Comparison of ENCODE assay signal across 33 cellular contexts in genomic region chr4:2424581-2424980, GRCh38. TPM values are rescaled to one million over a fixed set of nuclear protein-coding genes. Genes with fewer than 3 reads are reported as not detected.
A peak's percentile ranks its signal among the peaks of the same experiment; 100 is the strongest.
DNase-seq lines count a peak whose midpoint lies in the region; ATAC-seq, FAIRE-seq and TF ChIP-seq lines count a peak whose summit lies in the region.
"Had no signal": no experiment of that assay in that cellular context is flagged by ENCODE, and none has a peak within 500 bp of the region (broad histone marks: within the 10 kb centered on the region; RNA-seq: fewer than 3 reads in every experiment).

No MANE protein-coding gene starts in this region.

- no peak overlapping the region for H3K18ac ChIP-seq in H1 (ENCODE audit: extremely low read depth, low read length)
- no peak overlapping the region for H3K18ac ChIP-seq in H9 (ENCODE audit: insufficient read length, low read depth, low read length)

- no peak overlapping the region for H3K27ac ChIP-seq in H1 (ENCODE audit: low read depth, low read length)
- H3K27ac ChIP-seq in neural progenitor cell: no peak overlapping the region
- H3K27ac ChIP-seq in H9 (ENCODE audit: insufficient read length, low read depth, low read length): no peak overlapping the region
- H3K27ac ChIP-seq: BLaER1, breast epithelium, KMS-11, left ventricle myocardium inferior, prostate gland, RWPE1, sigmoid colon, SK-N-MC, tibial artery had no signal

- H3K9me3 ChIP-seq in H1 (ENCODE audit: insufficient read depth in 2 of 2, low read depth in 1 of 2, low read length in 1 of 2): no peaks in the 10 kb centered on the region
- no peaks in the 10 kb centered on the region for H3K9me3 ChIP-seq in neural progenitor cell (ENCODE audit: low read depth)
- H3K9me3 ChIP-seq in H9 (ENCODE audit: control insufficient read depth, low read depth, low read length): no peaks in the 10 kb centered on the region
- H3K9me3 ChIP-seq: BLaER1, left ventricle myocardium inferior, prostate gland, sigmoid colon, tibial artery had no signal

- H3K27ac Mint-ChIP-seq in neural progenitor cell: no peak overlapping the region
- H3K27ac Mint-ChIP-seq in H9: no peak overlapping the region
- H3K27ac Mint-ChIP-seq in activated CD8-positive, alpha-beta T cell treated with anti-CD3 and anti-CD28 coated beads, Interleukin-2, amount 10 ng/mL, durations not matched to agents 7 days and 5 days: no peak overlapping the region
- H3K27ac Mint-ChIP-seq: activated CD4-positive, alpha-beta memory T cell treated with anti-CD3 and anti-CD28 coated beads for 36 hours; activated naive CD4-positive, alpha-beta T cell treated with anti-CD3 and anti-CD28 coated beads, Interleukin-2, amount 10 ng/mL, durations not matched to agents 7 days and 5 days; mesothelial cell of epicardium had no signal

- H2BK15ac ChIP-seq in H1 (ENCODE audit: low read length) (no peak overlapping the region), H9 (ENCODE audit: low read depth, low read length) (no peak overlapping the region)

- TF ChIP-seq RAD21 in H1 (IDR thresholded peaks at IDR 0.05 in 1 of 2, conservative IDR thresholded peaks at IDR 0.05 in 1 of 2; ENCODE audit: low read depth in 2 of 2, low read length in 2 of 2): no peak

- no peaks in the 10 kb centered on the region for H3F3A ChIP-seq in neural progenitor cell (ENCODE audit: low read depth)

- no peak overlapping the region for H3K4me2 ChIP-seq in H1 (ENCODE audit: insufficient read depth in 1 of 2, low read depth in 2 of 2, low read length in 2 of 2)
- no peak overlapping the region for H3K4me2 ChIP-seq in neural progenitor cell
- no peak overlapping the region for H3K4me2 ChIP-seq in H9 (ENCODE audit: insufficient read depth, insufficient read length, low read length)
- H3K4me2 ChIP-seq: BLaER1, KMS-11 had no signal

- no peak for TF ChIP-seq POLR2A in H1 (IDR thresholded peaks at IDR 0.05; ENCODE audit: control extremely low read depth in 1 of 2, low read depth in 2 of 2, low read length in 2 of 2)

- H4K8ac ChIP-seq in H1 (ENCODE audit: extremely low read depth, insufficient read depth, low read length) (no peak overlapping the region), H9 (replicated peaks; ENCODE audit: insufficient read length, low read depth, low read length) (no peak overlapping the region)

- CTCF ChIA-PET in H1 (lab: Charles Lee; ENCODE audit: partially characterized antibody) (interaction anchor here (1.0 to 2.1 kb wide), 4 partner anchors 10 to 40 kb away, joined by 3 to 5 read pairs (median 3); no protein-coding TSS in a partner anchor), GM10248 (lab: Yijun Ruan, JAX) (interaction anchor here (1.2 kb wide), 1 partner anchor 61 kb away, joined by 3 read pairs; no protein-coding TSS in a partner anchor)
- CTCF ChIA-PET in activated CD8-positive, alpha-beta T cell treated with anti-CD3 and anti-CD28 coated beads, Interleukin-2, amount 10 ng/mL, durations not matched to agents 7 days and 5 days (lab: Charles Lee): interaction anchor here (1.2 to 1.3 kb wide), 2 partner anchors 17 to 204 kb away, joined by 4 read pairs; no protein-coding TSS in a partner anchor

- 79% methylated on average over 10 of the region's 10 CpGs; no CpG with 5 or more reads in 1 of the 2 experiments for WGBS in H1 (ENCODE audit: extremely low coverage in 1 of 2, insufficient coverage in 1 of 2, insufficient read length in 1 of 2, insufficient replicate concordance in 2 of 2, low coverage in 1 of 2, low lambda C conversion rate in 2 of 2, missing lambda C conversion rate in 1 of 2), 2 experiments
- WGBS in H9 (ENCODE audit: extremely low coverage, insufficient read length, low lambda C conversion rate): no CpG with 5 or more reads among the region's 10 CpGs

- H3K4me1 ChIP-seq in H1 (replicated peaks in 1 of 4; ENCODE audit: control insufficient read depth in 3 of 4, insufficient read depth in 4 of 4, low read length in 3 of 4) (peaks cover 0 to 12% (median 4%) of the 10 kb centered on the region in 4 experiments; a peak in 5 of 7 replicates), neural progenitor cell (no peaks in the 10 kb centered on the region), H9 (ENCODE audit: insufficient read depth, low read length) (no peaks in the 10 kb centered on the region)
- H3K4me1 ChIP-seq: breast epithelium, prostate gland had no signal

- H4K20me1 ChIP-seq in H1 (replicated peaks in 1 of 2; ENCODE audit: control insufficient read depth in 1 of 2, insufficient read depth in 2 of 2, low read length in 2 of 2) (no peaks in the 10 kb centered on the region), neural progenitor cell (ENCODE audit: low read depth) (peaks cover 3% of the 10 kb centered on the region), H9 (ENCODE audit: control insufficient read depth, insufficient read depth, insufficient read length) (no peaks in the 10 kb centered on the region)

- H2AK5ac ChIP-seq in H1 (ENCODE audit: low read depth, low read length) (peak overlapping the region; percentile 24; the same call in 1 of the 2 replicates), H9 (ENCODE audit: insufficient read length, low read length) (no peak overlapping the region)

- no peak for TF ChIP-seq EP300 in H1 (IDR thresholded peaks at IDR 0.05; ENCODE audit: borderline replicate concordance in 1 of 2, low read depth in 2 of 2, low read length in 2 of 2)

- no peaks in the 10 kb centered on the region for H3K23me2 ChIP-seq in H1 (ENCODE audit: low read depth, low read length)
- no peaks in the 10 kb centered on the region for H3K23me2 ChIP-seq in H9 (ENCODE audit: insufficient read length, low read depth, low read length, poor library complexity, severe bottlenecking)

- H3K36me3 ChIP-seq in H1 (ENCODE audit: control insufficient read depth in 2 of 4, insufficient read depth in 4 of 4, low read length in 3 of 4) (no peaks in the 10 kb centered on the region), neural progenitor cell (no peaks in the 10 kb centered on the region)
- H3K36me3 ChIP-seq: BLaER1, breast epithelium, left ventricle myocardium inferior, prostate gland, sigmoid colon, tibial artery had no signal

- H3K27me3 ChIP-seq in H1 (replicated peaks in 1 of 4; ENCODE audit: control insufficient read depth in 3 of 4, extremely low read depth in 1 of 4, insufficient read depth in 3 of 4, low read length in 3 of 4) (peaks cover 9 to 16% (median 15%) of the 10 kb centered on the region in 4 experiments), neural progenitor cell (peaks cover 32% of the 10 kb centered on the region), H9 (ENCODE audit: insufficient read depth, low read length) (peaks cover 13% of the 10 kb centered on the region; the same call in 1 of the 2 replicates)

- H3K79me2 ChIP-seq in H1 (ENCODE audit: control insufficient read depth in 1 of 2, insufficient read depth in 2 of 2, low read length in 2 of 2): no peaks in the 10 kb centered on the region
- H3K79me2 ChIP-seq in neural progenitor cell (ENCODE audit: low read depth): no peaks in the 10 kb centered on the region
- H3K79me2 ChIP-seq in H9 (ENCODE audit: insufficient read depth, low read length): no peaks in the 10 kb centered on the region

- H3K9ac ChIP-seq in H1 (replicated peaks in 1 of 4; ENCODE audit: extremely low read depth in 1 of 4, low read depth in 3 of 4, low read length in 3 of 4) (no peak overlapping the region), neural progenitor cell (no peak overlapping the region), H9 (ENCODE audit: extremely low read depth, insufficient read length, low read length) (no peak overlapping the region)
- H3K9ac ChIP-seq: BLaER1, KMS-11 had no signal

- no peak for TF ChIP-seq CTCF in H1 (IDR thresholded peaks at IDR 0.05; ENCODE audit: control extremely low read depth in 1 of 3, insufficient read depth in 1 of 3, low read depth in 1 of 3, low read length in 3 of 3)
- no peak for TF ChIP-seq CTCF in neural progenitor cell (IDR thresholded peaks at IDR 0.05)
- TF ChIP-seq CTCF in H9 (conservative IDR thresholded peaks at IDR 0.05): no peak
- no peak for TF ChIP-seq CTCF in GM10248 (IDR thresholded peaks at IDR 0.05; ENCODE audit: control extremely low read depth, extremely low read depth, low read depth, missing control alignments)

- H3K4ac ChIP-seq in H1 (replicated peaks; ENCODE audit: insufficient read length, low read depth, low read length) (no peak overlapping the region), H9 (ENCODE audit: low read depth, low read length) (no peak overlapping the region)

- peaks cover 30% of the 10 kb centered on the region for H3K27me3 Mint-ChIP-seq in neural progenitor cell (ENCODE audit: insufficient read depth, low read depth)
- H3K27me3 Mint-ChIP-seq in H9 (ENCODE audit: low read depth): peaks cover 36% of the 10 kb centered on the region
- H3K27me3 Mint-ChIP-seq in activated CD8-positive, alpha-beta T cell treated with anti-CD3 and anti-CD28 coated beads, Interleukin-2, amount 10 ng/mL, durations not matched to agents 7 days and 5 days (ENCODE audit: low read depth): peaks cover 25% of the 10 kb centered on the region

- ATAC-seq in activated CD8-positive, alpha-beta T cell treated with anti-CD3 and anti-CD28 coated beads, Interleukin-2, amount 10 ng/mL, durations not matched to agents 7 days and 5 days: no peak
- ATAC-seq: activated CD4-positive, CD25-positive, alpha-beta regulatory T cell treated with anti-CD3 and anti-CD28 coated beads, Interleukin-2, amount 50 U/mL, for 24 hours had no signal

- no peak overlapping the region for H2AFZ ChIP-seq in H1 (ENCODE audit: low read length)
- H2AFZ ChIP-seq in neural progenitor cell (replicated peaks): no peak overlapping the region
- no peak overlapping the region for H2AFZ ChIP-seq in H9 (ENCODE audit: low read length)

- H3K23ac ChIP-seq in H1 (ENCODE audit: insufficient read length) (no peak overlapping the region), H9 (ENCODE audit: insufficient read length, low read depth, low read length) (no peak overlapping the region)

- H3K79me1 ChIP-seq in H1 (ENCODE audit: low read depth, low read length): no peaks in the 10 kb centered on the region
- no peaks in the 10 kb centered on the region for H3K79me1 ChIP-seq in H9 (ENCODE audit: insufficient read depth, low read depth, low read length, poor library complexity, severe bottlenecking)

- FAIRE-seq in H1 (lab: Jason Lieb, UNC): no peak
- FAIRE-seq: G401.6, HTR-8/SVneo had no signal

- no peak overlapping the region for H4K5ac ChIP-seq in H1 (ENCODE audit: insufficient read length, low read depth, low read length)
- H4K5ac ChIP-seq in H9 (ENCODE audit: insufficient read length, low read depth, low read length): no peak overlapping the region

- H3K36me3 Mint-ChIP-seq in neural progenitor cell: no peaks in the 10 kb centered on the region
- no peaks in the 10 kb centered on the region for H3K36me3 Mint-ChIP-seq in H9 (ENCODE audit: insufficient read depth in 1 of 3, low read depth in 3 of 3)
- H3K36me3 Mint-ChIP-seq in activated CD8-positive, alpha-beta T cell treated with anti-CD3 and anti-CD28 coated beads, Interleukin-2, amount 10 ng/mL, durations not matched to agents 7 days and 5 days (ENCODE audit: low read depth): no peaks in the 10 kb centered on the region
- H3K36me3 Mint-ChIP-seq: activated CD4-positive, alpha-beta memory T cell treated with anti-CD3 and anti-CD28 coated beads for 36 hours; activated naive CD4-positive, alpha-beta T cell treated with anti-CD3 and anti-CD28 coated beads, Interleukin-2, amount 10 ng/mL, durations not matched to agents 7 days and 5 days; mesothelial cell of epicardium had no signal

- no peak overlapping the region for H3K56ac ChIP-seq in H1 (replicated peaks; ENCODE audit: insufficient read length, low read depth, low read length)
- H3K56ac ChIP-seq in H9 (ENCODE audit: insufficient read length, low read depth, low read length): no peak overlapping the region

- H3K4me3 Mint-ChIP-seq in neural progenitor cell: no peak overlapping the region
- H3K4me3 Mint-ChIP-seq in H9: no peak overlapping the region
- no peak overlapping the region for H3K4me3 Mint-ChIP-seq in activated CD8-positive, alpha-beta T cell treated with anti-CD3 and anti-CD28 coated beads, Interleukin-2, amount 10 ng/mL, durations not matched to agents 7 days and 5 days
- H3K4me3 Mint-ChIP-seq: activated CD4-positive, alpha-beta memory T cell treated with anti-CD3 and anti-CD28 coated beads for 36 hours; activated naive CD4-positive, alpha-beta T cell treated with anti-CD3 and anti-CD28 coated beads, Interleukin-2, amount 10 ng/mL, durations not matched to agents 7 days and 5 days; mesothelial cell of epicardium had no signal

- H2BK5ac ChIP-seq in H1 (ENCODE audit: low read depth, low read length): no peak overlapping the region
- no peak overlapping the region for H2BK5ac ChIP-seq in H9 (ENCODE audit: insufficient read length, low read length)

- H3K4me1 Mint-ChIP-seq in neural progenitor cell (peaks cover 9% of the 10 kb centered on the region), H9 (peaks cover 17 to 18% of the 10 kb centered on the region in 2 experiments)
- peaks cover 6% of the 10 kb centered on the region for H3K4me1 Mint-ChIP-seq in activated CD8-positive, alpha-beta T cell treated with anti-CD3 and anti-CD28 coated beads, Interleukin-2, amount 10 ng/mL, durations not matched to agents 7 days and 5 days (ENCODE audit: low read depth)
- H3K4me1 Mint-ChIP-seq: mesothelial cell of epicardium had no signal

- no peak overlapping the region for H3T11ph ChIP-seq in H9 (ENCODE audit: low read length)

- DNase-seq in ELR (ENCODE audit: low read depth) (peak; percentile 29), M059J (ENCODE audit: low read depth) (peak; percentile 17), H1 (ENCODE audit: low read depth in 1 of 2, low spot score in 2 of 2) (no peak), neural progenitor cell (ENCODE audit: low spot score) (peak; percentile 1), H9 (no peak), GM10248 (ENCODE audit: extremely low spot score) (no peak)
- DNase-seq in activated effector memory CD4-positive, alpha-beta T cell treated with Interleukin-2 at 50 U/mL for 16 hours: no peak
- no peak for DNase-seq in activated CD8-positive, alpha-beta T cell treated with anti-CD3 and anti-CD28 coated beads, Interleukin-2, amount 10 ng/mL, durations not matched to agents 7 days and 5 days
- DNase-seq: ACHN; activated CD4-positive, alpha-beta memory T cell treated with anti-CD3 and anti-CD28 coated beads for 36 hours; activated naive CD4-positive, alpha-beta T cell treated with anti-CD3 and anti-CD28 coated beads, Interleukin-2, amount 10 ng/mL, durations not matched to agents 7 days and 5 days; amniotic stem cell; DMS153; GOT3; islet precursor cell; left ventricle myocardium inferior; NCI-H1930; NCI-H2171 treated with DMSO at 0.1 percent for 48 hours; NCI-H510A treated with DMSO at 0.1 percent for 48 hours; sigmoid colon; stimulated activated CD4-positive, alpha-beta T cell treated with anti-CD3 and anti-CD28 coated beads, Interleukin-4, amount 100 ng/mL, for 4 hours had no signal

- H2BK12ac ChIP-seq in H1 (ENCODE audit: low read depth, low read length) (no peak overlapping the region), H9 (ENCODE audit: insufficient read length, low read depth, low read length) (no peak overlapping the region)

- H3K4me3 ChIP-seq in H1 (ENCODE audit: extremely low read depth in 1 of 4, insufficient read depth in 2 of 4, low read depth in 3 of 4, low read length in 4 of 4) (no peak overlapping the region), neural progenitor cell (no peak overlapping the region)
- H3K4me3 ChIP-seq: BLaER1, breast epithelium, left ventricle myocardium inferior, prostate gland, sigmoid colon, SK-N-MC, tibial artery had no signal

- POLR2A ChIA-PET in H1 (lab: Charles Lee; ENCODE audit: partially characterized antibody) (no interaction called here), GM10248 (lab: Yijun Ruan, JAX) (no interaction called here)
- POLR2A ChIA-PET in activated CD8-positive, alpha-beta T cell treated with anti-CD3 and anti-CD28 coated beads, Interleukin-2, amount 10 ng/mL, durations not matched to agents 7 days and 5 days (lab: Charles Lee): no interaction called here

- H2BK120ac ChIP-seq in H1 (replicated peaks; ENCODE audit: low read depth, low read length) (no peak overlapping the region), H9 (ENCODE audit: low read depth, low read length, poor library complexity, severe bottlenecking) (no peak overlapping the region)

- H3K14ac ChIP-seq in H1 (ENCODE audit: insufficient read length) (no peak overlapping the region), H9 (ENCODE audit: insufficient read depth, low read length) (no peak overlapping the region)

- no peak overlapping the region for H2BK20ac ChIP-seq in H1 (ENCODE audit: low read length)
- H2BK20ac ChIP-seq in H9 (ENCODE audit: low read depth, low read length, poor library complexity, severe bottlenecking): no peak overlapping the region

- H4K91ac ChIP-seq in H1 (replicated peaks; ENCODE audit: insufficient read length, low read length) (peak overlapping the region; percentile 27), H9 (ENCODE audit: insufficient read length, low read depth, low read length) (no peak overlapping the region)

- H3K9me3 Mint-ChIP-seq in neural progenitor cell: no peaks in the 10 kb centered on the region
- H3K9me3 Mint-ChIP-seq in H9: no peaks in the 10 kb centered on the region; a peak in 2 of 5 replicates
- no peaks in the 10 kb centered on the region for H3K9me3 Mint-ChIP-seq in activated CD8-positive, alpha-beta T cell treated with anti-CD3 and anti-CD28 coated beads, Interleukin-2, amount 10 ng/mL, durations not matched to agents 7 days and 5 days (ENCODE audit: insufficient read depth)
- H3K9me3 Mint-ChIP-seq: activated CD4-positive, alpha-beta memory T cell treated with anti-CD3 and anti-CD28 coated beads for 36 hours; activated naive CD4-positive, alpha-beta T cell treated with anti-CD3 and anti-CD28 coated beads, Interleukin-2, amount 10 ng/mL, durations not matched to agents 7 days and 5 days; mesothelial cell of epicardium had no signal

RNA-seq across cellular contexts. Expression of gene CFAP99, which starts 5.8 kb away (rescaled TPM):
- 0.42 TPM in 1 of 2 replicates, not detected in the other for total RNA-seq in M059J (2014; rRNA removed; shearing (Covaris generic))
- total RNA-seq in H1 (2021; fragmentation: NEBNext Ultra II Directional; extraction: Animal tissue kit (Norgen Biotek cat#: 25700)): not detected in 2 replicates
- polyA plus RNA-seq in H1 (2011; rRNA removed): 0.09 TPM in 1 of 2 replicates, not detected in the other
- 0.36 TPM for polyA plus RNA-seq in H1 (2011; cell fraction: cytosol; rRNA removed)
- 0.90 TPM for polyA plus RNA-seq in H1 (2011; cell fraction: nucleus; rRNA removed)
- 0.25 TPM in 1 of 4 replicates, not detected in the others for polyA plus RNA-seq in H1 (2012, experiment 1 of 2)
- not detected for polyA plus RNA-seq in H1 (2012, experiment 2 of 2)
- polyA plus RNA-seq in H1 (2013, experiment 1 of 2): 0.12 TPM
- 0.13 TPM for polyA plus RNA-seq in H1 (2013, experiment 2 of 2)
- polyA minus RNA-seq in H1 (2011; rRNA and poly(A)+ RNA removed): not detected in 2 replicates
- polyA minus RNA-seq in H1 (2011; cell fraction: cytosol; rRNA and poly(A)+ RNA removed): not detected
- polyA minus RNA-seq in H1 (2011; cell fraction: nucleus; rRNA and poly(A)+ RNA removed): not detected
- total RNA-seq in neural progenitor cell (ENCODE audit: low replicate concordance): not detected in 2 replicates
- 0.13 and 0.35 TPM in 2 replicates for total RNA-seq in H9 (2021)
- not detected for total RNA-seq in activated CD8-positive, alpha-beta T cell treated with anti-CD3 and anti-CD28 coated beads, Interleukin-2, amount 10 ng/mL, durations not matched to agents 7 days and 5 days
- total RNA-seq: activated CD4-positive, alpha-beta memory T cell treated with anti-CD3 and anti-CD28 coated beads for 36 hours; left ventricle myocardium inferior; mesothelial cell of epicardium; sigmoid colon; T-helper 1 cell treated with Interleukin-12 subunit alpha and Interleukin-12 subunit beta and Interleukin-4 antibody, amounts not matched to agents 30 ng/mL and 1 ng/mL, for 36 hours had no signal

RNA-seq across cellular contexts. Expression of gene ZFYVE28, which starts 6.1 kb away (rescaled TPM):
- 3.3 and 4.0 TPM in 2 replicates for total RNA-seq in M059J (2014; rRNA removed; shearing (Covaris generic))
- 3.9 and 4.9 TPM in 2 replicates for total RNA-seq in H1 (2021; fragmentation: NEBNext Ultra II Directional; extraction: Animal tissue kit (Norgen Biotek cat#: 25700))
- polyA plus RNA-seq in H1 (2011; rRNA removed): 1.7 and 3.1 TPM in 2 replicates
- polyA plus RNA-seq in H1 (2011; cell fraction: cytosol; rRNA removed): 2.3 TPM
- polyA plus RNA-seq in H1 (2011; cell fraction: nucleus; rRNA removed): 9.8 TPM
- 1.5 to 2.1 TPM (median 1.9 TPM) in 4 replicates for polyA plus RNA-seq in H1 (2012, experiment 1 of 2)
- polyA plus RNA-seq in H1 (2012, experiment 2 of 2): 2.0 TPM
- 3.7 TPM for polyA plus RNA-seq in H1 (2013, experiment 1 of 2)
- 3.2 TPM for polyA plus RNA-seq in H1 (2013, experiment 2 of 2)
- 1.7 and 2.4 TPM in 2 replicates for polyA minus RNA-seq in H1 (2011; rRNA and poly(A)+ RNA removed)
- 2.5 TPM for polyA minus RNA-seq in H1 (2011; cell fraction: cytosol; rRNA and poly(A)+ RNA removed)
- polyA minus RNA-seq in H1 (2011; cell fraction: nucleus; rRNA and poly(A)+ RNA removed): 5.8 TPM
- 0.39 and 0.93 TPM in 2 replicates for total RNA-seq in neural progenitor cell (ENCODE audit: low replicate concordance)
- 0.98 and 1.2 TPM in 2 replicates for total RNA-seq in H9 (2021)
- total RNA-seq in activated CD8-positive, alpha-beta T cell treated with anti-CD3 and anti-CD28 coated beads, Interleukin-2, amount 10 ng/mL, durations not matched to agents 7 days and 5 days: 1 to 10 TPM; 6.1 to 6.3 TPM

RNA-seq across cellular contexts. Expression of gene RNF4, which starts 44.3 kb away (rescaled TPM):
- total RNA-seq in M059J (2014; rRNA removed; shearing (Covaris generic)): 63.5 and 98.4 TPM in 2 replicates
- total RNA-seq in H1 (2021; fragmentation: NEBNext Ultra II Directional; extraction: Animal tissue kit (Norgen Biotek cat#: 25700)): 75.0 and 78.9 TPM in 2 replicates
- 68.2 and 70.5 TPM in 2 replicates for polyA plus RNA-seq in H1 (2011; rRNA removed)
- polyA plus RNA-seq in H1 (2011; cell fraction: cytosol; rRNA removed): 87.3 TPM
- 69.7 TPM for polyA plus RNA-seq in H1 (2011; cell fraction: nucleus; rRNA removed)
- 60.0 to 63.7 TPM (median 62.1 TPM) in 4 replicates for polyA plus RNA-seq in H1 (2012, experiment 1 of 2)
- 36.0 TPM for polyA plus RNA-seq in H1 (2012, experiment 2 of 2)
- polyA plus RNA-seq in H1 (2013, experiment 1 of 2): 49.9 TPM
- 51.6 TPM for polyA plus RNA-seq in H1 (2013, experiment 2 of 2)
- 98.4 and 122 TPM in 2 replicates for polyA minus RNA-seq in H1 (2011; rRNA and poly(A)+ RNA removed)
- 68.6 TPM for polyA minus RNA-seq in H1 (2011; cell fraction: cytosol; rRNA and poly(A)+ RNA removed)
- polyA minus RNA-seq in H1 (2011; cell fraction: nucleus; rRNA and poly(A)+ RNA removed): 76.8 TPM
- total RNA-seq in neural progenitor cell (ENCODE audit: low replicate concordance) (73.8 and 96.4 TPM in 2 replicates), H9 (2021) (88.5 and 92.0 TPM in 2 replicates)
- 100 to 1,000 TPM; 105 to 118 TPM for total RNA-seq in activated CD8-positive, alpha-beta T cell treated with anti-CD3 and anti-CD28 coated beads, Interleukin-2, amount 10 ng/mL, durations not matched to agents 7 days and 5 days

Comparison
In these comparisons a context has a peak if more than half of its experiments do, and no peak if none do; other contexts are left out.
1. DNase-seq: peak in ELR (single experiment), M059J (single experiment) and neural progenitor cell (single experiment); none in H1 (0 of 2), H9 (single experiment), activated effector memory CD4-positive, alpha-beta T cell treated with Interleukin-2 at 50 U/mL for 16 hours (single experiment), GM10248 (single experiment) and activated CD8-positive, alpha-beta T cell treated with anti-CD3 and anti-CD28 coated beads, Interleukin-2, amount 10 ng/mL, durations not matched to agents 7 days and 5 days (single experiment).